ENCODE assay signal across 8 cellular contexts in genomic region chr7:103155331-103156024, GRCh38. TPM values are rescaled to one million over a fixed set of nuclear protein-coding genes. Genes with fewer than 3 reads are reported as not detected.
DNase-seq lines count a peak whose midpoint lies in the region; ATAC-seq and TF ChIP-seq lines count a peak whose summit lies in the region.
"Not testable (repeated sequence)": the region's sequence is repeated elsewhere in the genome, so short reads cannot be mapped to it uniquely, and the experiment has no call there.

No MANE protein-coding gene starts in this region.

- CTCF ChIA-PET in CD4-positive, alpha-beta T cell (lab: Charles Lee): not testable (repeated sequence)

- not testable (repeated sequence) for H3K27me3 Mint-ChIP-seq in CD4-positive, alpha-beta T cell; T-helper 17 cell; activated T-cell treated with anti-CD3 and anti-CD28 coated beads, Interleukin-2, amount 50 U/mL, for 72 hours (ENCODE audit: low read depth); natural killer cell (ENCODE audit: low read depth in 2 of 2)

- H3K4me1 ChIP-seq in effector memory CD4-positive, alpha-beta T cell (ENCODE audit: control insufficient read depth, insufficient read depth, low read length, poor library complexity, severe bottlenecking): not testable (repeated sequence)

- H3K4me3 Mint-ChIP-seq in CD4-positive, alpha-beta T cell: peak overlapping the region; percentile 32
- H3K4me3 Mint-ChIP-seq in T-helper 17 cell (peak overlapping the region; percentile 87), natural killer cell (peak overlapping the region; percentile 66)
- H3K4me3 Mint-ChIP-seq in activated T-cell treated with anti-CD3 and anti-CD28 coated beads, Interleukin-2, amount 50 U/mL, for 72 hours: peak overlapping the region; percentile 67 to 83

- not testable (repeated sequence) for H3K36me3 Mint-ChIP-seq in CD4-positive, alpha-beta T cell (ENCODE audit: low read depth); T-helper 17 cell (ENCODE audit: low read depth); activated T-cell treated with anti-CD3 and anti-CD28 coated beads, Interleukin-2, amount 50 U/mL, for 72 hours (ENCODE audit: insufficient read depth in 2 of 2); natural killer cell

- not testable (repeated sequence) for H3K27me3 ChIP-seq in CD4-positive, alpha-beta T cell (ENCODE audit: control insufficient read depth, insufficient read depth, low read length); effector memory CD4-positive, alpha-beta T cell (replicated peaks; ENCODE audit: control insufficient read depth, insufficient read depth, low read length, poor library complexity, severe bottlenecking)

- not testable (repeated sequence) for H3K9me3 ChIP-seq in CD4-positive, alpha-beta T cell (ENCODE audit: control insufficient read depth, low read length); T-helper 17 cell (ENCODE audit: control insufficient read depth, low read length, poor library complexity, severe bottlenecking); effector memory CD4-positive, alpha-beta T cell (ENCODE audit: control insufficient read depth, low read length)

- not testable (repeated sequence) for H3K27ac ChIP-seq in CD4-positive, alpha-beta T cell (ENCODE audit: low read depth, low read length); effector memory CD4-positive, alpha-beta T cell (ENCODE audit: insufficient read depth, low read length, poor library complexity, severe bottlenecking)

- not testable (repeated sequence) for H3K9me3 Mint-ChIP-seq in CD4-positive, alpha-beta T cell; activated T-cell treated with anti-CD3 and anti-CD28 coated beads, Interleukin-2, amount 50 U/mL, for 72 hours; natural killer cell

- H3K4me3 ChIP-seq in effector memory CD4-positive, alpha-beta T cell (ENCODE audit: insufficient read depth, low read depth, low read length, poor library complexity, severe bottlenecking): peak overlapping the region; percentile 18

- not testable (repeated sequence) for TF ChIP-seq CTCF in CD4-positive, alpha-beta T cell (IDR thresholded peaks at IDR 0.05); natural killer cell (IDR thresholded peaks at IDR 0.05)

- intact Hi-C loops in CD4-positive, alpha-beta T cell (cut with DNase I, micrococcal nuclease); natural killer cell (cut with micrococcal nuclease): not testable (repeated sequence)

- POLR2A ChIA-PET in CD4-positive, alpha-beta T cell (lab: Charles Lee): interaction anchor here (1.2 kb wide), 1 partner anchor 80 kb away, joined by 3 read pairs; the partner anchor contains the start of genes ARMC10 and FBXL13

- H3K36me3 ChIP-seq in effector memory CD4-positive, alpha-beta T cell (ENCODE audit: control insufficient read depth, insufficient read depth, low read length): not testable (repeated sequence)

- DNase-seq in CD4-positive, alpha-beta T cell; T-helper 17 cell; natural killer cell: not testable (repeated sequence)
- peak; percentile 34 for DNase-seq in M059J (ENCODE audit: low read depth)
- peak in 1 of 2 donors; percentile 30 for DNase-seq in activated T-cell treated with anti-CD3 and anti-CD28 coated beads, Interleukin-2, amount 50 U/mL, for 72 hours
- DNase-seq in effector memory CD4-positive, alpha-beta T cell: peak in 1 of 3 donors; percentile 2

- not testable (repeated sequence) for ATAC-seq in CD4-positive, alpha-beta T cell (ENCODE audit: poor library complexity)
- ATAC-seq in GM19043 (IDR thresholded peaks at IDR 0.05; ENCODE audit: low read depth, unreplicated experiment) (peak; percentile 69), HG02852 (IDR thresholded peaks at IDR 0.05; ENCODE audit: unreplicated experiment) (peak; percentile 59), T-helper 17 cell (peak; percentile 40), natural killer cell (peak in 2 of 3 donors; percentile 50 to 65)
- peak; percentile 60 to 83 for ATAC-seq in activated T-cell treated with anti-CD3 and anti-CD28 coated beads, Interleukin-2, amount 50 U/mL, for 72 hours (replicated peaks in 1 of 2)

- H3K4me1 Mint-ChIP-seq in CD4-positive, alpha-beta T cell (ENCODE audit: low read depth): not testable (repeated sequence)
- H3K4me1 Mint-ChIP-seq in T-helper 17 cell (peaks cover 19% of the 10 kb centered on the region), natural killer cell (peaks cover 17 to 24% of the 10 kb centered on the region in 2 donors)
- H3K4me1 Mint-ChIP-seq in activated T-cell treated with anti-CD3 and anti-CD28 coated beads, Interleukin-2, amount 50 U/mL, for 72 hours (ENCODE audit: low read depth): peaks cover 19% of the 10 kb centered on the region

- not testable (repeated sequence) for H3K27ac Mint-ChIP-seq in CD4-positive, alpha-beta T cell
- H3K27ac Mint-ChIP-seq in T-helper 17 cell: peak overlapping the region; percentile 91
- peak overlapping the region; percentile 17 for H3K27ac Mint-ChIP-seq in activated T-cell treated with anti-CD3 and anti-CD28 coated beads, Interleukin-2, amount 50 U/mL, for 72 hours
- H3K27ac Mint-ChIP-seq in natural killer cell: peak overlapping the region; percentile 49 to 84

RNA-seq across cellular contexts. Expression of gene NAPEPLD, which starts 6.6 kb away (rescaled TPM):
- total RNA-seq in CD4-positive, alpha-beta T cell: 1 to 10 TPM; 1.5 to 1.7 TPM
- 6.8 and 7.5 TPM in 2 replicates for total RNA-seq in M059J (2014; rRNA removed; shearing (Covaris generic))
- total RNA-seq in T-helper 17 cell (1 to 10 TPM; 2.4 to 3.7 TPM), natural killer cell (1 to 10 TPM; 5.3 to 6.7 (median 5.9) TPM)
- 10 to 100 TPM in 1 of 2 donors, 1 to 10 TPM in 1; 8.1 to 10.9 TPM for total RNA-seq in activated T-cell treated with anti-CD3 and anti-CD28 coated beads, Interleukin-2, amount 50 U/mL, for 72 hours

Comparison
In these comparisons a context has a peak if more than half of its experiments do, and no peak if none do; other contexts are left out.
1. H3K4me3 Mint-ChIP-seq: peak in every context shown above with its lines; median percentile 87 in T-helper 17 cell; 75 in activated T-cell treated with anti-CD3 and anti-CD28 coated beads, Interleukin-2, amount 50 U/mL, for 72 hours; 66 in natural killer cell; 32 in CD4-positive, alpha-beta T cell.